26 cellular contexts compared by ENCODE assay signal in the genomic region with DNA sequence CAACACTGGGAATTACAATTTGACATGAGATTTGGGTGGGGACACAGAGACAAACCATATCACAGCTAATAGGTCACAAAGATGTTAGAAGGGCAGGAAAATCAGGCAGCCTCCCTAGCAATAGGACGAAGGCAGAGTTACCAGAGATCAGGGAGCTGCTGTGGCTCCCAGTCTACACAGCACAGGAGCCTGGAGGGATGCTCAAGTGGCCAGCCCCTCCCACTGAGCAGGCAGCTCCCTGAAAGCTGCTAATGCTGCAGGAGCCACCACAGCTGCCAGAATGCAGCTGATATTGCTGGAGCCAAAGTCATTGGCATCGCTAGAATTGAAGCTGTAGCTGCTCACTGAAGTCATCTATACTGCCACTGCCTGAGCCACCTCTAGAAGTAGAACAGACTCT. TPM values are rescaled to one million over a fixed set of nuclear protein-coding genes. Genes with fewer than 3 reads are reported as not detected.
"Had no signal": no experiment of that assay in that cellular context is flagged by ENCODE, and none has a peak within 500 bp of the region (broad histone marks: within the 10 kb centered on the region; RNA-seq: fewer than 3 reads in every experiment).

No MANE protein-coding gene starts in this region.

- H3K9ac ChIP-seq: KMS-11 had no signal

- H3K4me2 ChIP-seq: KMS-11 had no signal

- ATAC-seq: activated CD8-positive, alpha-beta T cell treated with anti-CD3 and anti-CD28 coated beads for 36 hours; activated T-cell treated with anti-CD3 and anti-CD28 coated beads, Interleukin-2, amount 50 U/mL, for 72 hours; Panc1; T-helper 17 cell had no signal

- H3K9me3 Mint-ChIP-seq: activated B cell treated with CpG ODN at 0.5 μM for 24 hours; activated CD8-positive, alpha-beta T cell treated with anti-CD3 and anti-CD28 coated beads for 36 hours; activated naive CD4-positive, alpha-beta T cell treated with anti-CD3 and anti-CD28 coated beads, Interleukin-2, amount 10 ng/mL, durations not matched to agents 7 days and 5 days; activated naive CD8-positive, alpha-beta T cell treated with anti-CD3 and anti-CD28 coated beads for 36 hours; activated T-cell treated with anti-CD3 and anti-CD28 coated beads, Interleukin-2, amount 50 U/mL, for 72 hours; activated T-helper 2 cell treated with anti-CD3 and anti-CD28 coated beads, Interferon-gamma antibody, Interleukin-2, Interleukin-4, amounts not matched to agents 10 μg/mL and 5 μg/mL and 100 μg/mL, durations not matched to agents 14 hours and 24 hours and 36 hours had no signal

- DNase-seq: activated B cell treated with CpG ODN at 0.5 μM for 24 hours; activated CD8-positive, alpha-beta memory T cell treated with anti-CD3 and anti-CD28 coated beads, Interleukin-2, amount 50 U/mL, for 4 hours; activated CD8-positive, alpha-beta T cell treated with anti-CD3 and anti-CD28 coated beads for 36 hours; activated gamma-delta T cell treated with Interleukin-2 at 50 U/mL for 16 hours; activated naive CD4-positive, alpha-beta T cell treated with anti-CD3 and anti-CD28 coated beads, Interleukin-2, amount 10 ng/mL, durations not matched to agents 7 days and 5 days; activated naive CD8-positive, alpha-beta T cell treated with anti-CD3 and anti-CD28 coated beads for 36 hours; activated T-cell treated with anti-CD3 and anti-CD28 coated beads, Interleukin-2, amount 50 U/mL, for 72 hours; brain microvascular endothelial cell; cerebellar nuclear complex; NCI-H1092; NCI-H1930; NCI-H2107; NCI-H510A treated with DMSO at 0.1 percent for 48 hours; NCI-H69; NK-92 treated with Interleukin-12 subunit alpha and Interleukin-12 subunit beta, amount 100 ng/mL, for 24 hours; OCI-M1; Right ventricle myocardium superior; RPMI8226; T-helper 17 cell; T-helper 9 cell had no signal

- H3K27ac ChIP-seq: brain microvascular endothelial cell, cardiac muscle cell, KMS-11 had no signal

- H3K4me3 ChIP-seq: cardiac muscle cell had no signal

- H3K4me3 Mint-ChIP-seq: activated B cell treated with CpG ODN at 0.5 μM for 24 hours; activated CD8-positive, alpha-beta T cell treated with anti-CD3 and anti-CD28 coated beads for 36 hours; activated naive CD4-positive, alpha-beta T cell treated with anti-CD3 and anti-CD28 coated beads, Interleukin-2, amount 10 ng/mL, durations not matched to agents 7 days and 5 days; activated naive CD8-positive, alpha-beta T cell treated with anti-CD3 and anti-CD28 coated beads for 36 hours; activated T-cell treated with anti-CD3 and anti-CD28 coated beads, Interleukin-2, amount 50 U/mL, for 72 hours; T-helper 17 cell had no signal

- H3K36me3 ChIP-seq: brain microvascular endothelial cell, cardiac muscle cell had no signal

- H3K27me3 Mint-ChIP-seq: activated naive CD8-positive, alpha-beta T cell treated with anti-CD3 and anti-CD28 coated beads for 36 hours had no signal

- H3K27ac Mint-ChIP-seq: activated B cell treated with CpG ODN at 0.5 μM for 24 hours; activated CD8-positive, alpha-beta T cell treated with anti-CD3 and anti-CD28 coated beads for 36 hours; activated naive CD4-positive, alpha-beta T cell treated with anti-CD3 and anti-CD28 coated beads, Interleukin-2, amount 10 ng/mL, durations not matched to agents 7 days and 5 days; activated naive CD8-positive, alpha-beta T cell treated with anti-CD3 and anti-CD28 coated beads for 36 hours; activated T-cell treated with anti-CD3 and anti-CD28 coated beads, Interleukin-2, amount 50 U/mL, for 72 hours; activated T-helper 2 cell treated with anti-CD3 and anti-CD28 coated beads, Interferon-gamma antibody, Interleukin-2, Interleukin-4, amounts not matched to agents 10 μg/mL and 5 μg/mL and 100 μg/mL, durations not matched to agents 14 hours and 24 hours and 36 hours; T-helper 17 cell had no signal

- H3K4me1 Mint-ChIP-seq: activated B cell treated with CpG ODN at 0.5 μM for 24 hours; activated naive CD4-positive, alpha-beta T cell treated with anti-CD3 and anti-CD28 coated beads, Interleukin-2, amount 10 ng/mL, durations not matched to agents 7 days and 5 days; activated naive CD8-positive, alpha-beta T cell treated with anti-CD3 and anti-CD28 coated beads for 36 hours had no signal

- H3K36me3 Mint-ChIP-seq: activated naive CD4-positive, alpha-beta T cell treated with anti-CD3 and anti-CD28 coated beads, Interleukin-2, amount 10 ng/mL, durations not matched to agents 7 days and 5 days; activated naive CD8-positive, alpha-beta T cell treated with anti-CD3 and anti-CD28 coated beads for 36 hours had no signal

- H3K27me3 ChIP-seq: cardiac muscle cell had no signal

RNA-seq across cellular contexts. Expression of a gene that starts 51.0 kb away (rescaled TPM):
- total RNA-seq: activated CD8-positive, alpha-beta T cell treated with anti-CD3 and anti-CD28 coated beads for 36 hours; activated naive CD8-positive, alpha-beta T cell treated with anti-CD3 and anti-CD28 coated beads for 36 hours; activated T-helper 2 cell treated with anti-CD3 and anti-CD28 coated beads, Interferon-gamma antibody, Interleukin-2, Interleukin-4, amounts not matched to agents 10 μg/mL and 5 μg/mL and 100 μg/mL, durations not matched to agents 14 hours and 24 hours and 36 hours; cardiac muscle cell; MCF 10A; Right ventricle myocardium superior had no signal
- polyA plus RNA-seq: adipose tissue, cardiac muscle cell had no signal
